20 cellular contexts compared by ENCODE assay signal in genomic region chr2:38436227-38436664, GRCh38.
"Had no signal": no experiment of that assay in that cellular context is flagged by ENCODE, and none has a peak within 500 bp of the region (broad histone marks: within the 10 kb centered on the region; RNA-seq: fewer than 3 reads in every experiment).

No MANE protein-coding gene starts in this region.

- DNase-seq: activated CD4-positive, alpha-beta T cell treated with anti-CD3 and anti-CD28 coated beads for 1 hour; activated CD4-positive, alpha-beta T cell treated with anti-CD3 and anti-CD28 coated beads, Interleukin-2, amount 50 U/mL, for 4 hours; activated gamma-delta T cell; activated T-cell treated with anti-CD3 and anti-CD28 coated beads, Interleukin-2, amount 50 U/mL, for 72 hours; adrenal gland; dermis blood vessel endothelial cell; effector memory CD4-positive, alpha-beta T cell; hypothalamus; islet precursor cell; left lung; occipital lobe; posterior cingulate gyrus; stimulated activated CD4-positive, alpha-beta T cell treated with anti-CD3 and anti-CD28 coated beads, Interleukin-12 subunit alpha, Interleukin-12 subunit beta, amount 100 ng/mL, for 4 hours; stimulated activated CD4-positive, alpha-beta T cell treated with anti-CD3 and anti-CD28 coated beads, Interleukin-1b, Interleukin-23, amount 100 ng/mL, for 48 hours; stimulated activated CD8-positive, alpha-beta memory T cell treated with anti-CD3 and anti-CD28 coated beads, Interleukin-4, amount 100 ng/mL, for 48 hours; stimulated activated naive CD4-positive, alpha-beta T cell; T-helper 2 cell had no signal

- H3K27me3 ChIP-seq: adrenal gland, left lung, tibial nerve had no signal

- H3K9me3 ChIP-seq: adrenal gland, left lung, tibial nerve had no signal

- H3K4me3 ChIP-seq: adrenal gland, left lung, tibial nerve had no signal

- H3K36me3 ChIP-seq: adrenal gland, left lung, tibial nerve had no signal

- H3K4me1 ChIP-seq: left lung had no signal

- ATAC-seq: activated naive CD4-positive, alpha-beta T cell treated with anti-CD3 and anti-CD28 coated beads, Interleukin-2, amount 50 U/mL, for 72 hours; activated T-cell treated with anti-CD3 and anti-CD28 coated beads, Interleukin-2, amount 50 U/mL, for 72 hours had no signal

- H3K27ac Mint-ChIP-seq: activated naive CD4-positive, alpha-beta T cell treated with anti-CD3 and anti-CD28 coated beads, Interleukin-2, amount 50 U/mL, for 72 hours; activated T-cell treated with anti-CD3 and anti-CD28 coated beads, Interleukin-2, amount 50 U/mL, for 72 hours had no signal

- H3K27ac ChIP-seq: adrenal gland, left lung, tibial nerve, VCaP had no signal

- H3K9me3 Mint-ChIP-seq: activated naive CD4-positive, alpha-beta T cell treated with anti-CD3 and anti-CD28 coated beads, Interleukin-2, amount 50 U/mL, for 72 hours; activated T-cell treated with anti-CD3 and anti-CD28 coated beads, Interleukin-2, amount 50 U/mL, for 72 hours had no signal

- H3K36me3 Mint-ChIP-seq: activated naive CD4-positive, alpha-beta T cell treated with anti-CD3 and anti-CD28 coated beads, Interleukin-2, amount 50 U/mL, for 72 hours had no signal

- H3K4me3 Mint-ChIP-seq: activated T-cell treated with anti-CD3 and anti-CD28 coated beads, Interleukin-2, amount 50 U/mL, for 72 hours had no signal
